Comparison of ENCODE assay signal across 17 cellular contexts in the genomic region with DNA sequence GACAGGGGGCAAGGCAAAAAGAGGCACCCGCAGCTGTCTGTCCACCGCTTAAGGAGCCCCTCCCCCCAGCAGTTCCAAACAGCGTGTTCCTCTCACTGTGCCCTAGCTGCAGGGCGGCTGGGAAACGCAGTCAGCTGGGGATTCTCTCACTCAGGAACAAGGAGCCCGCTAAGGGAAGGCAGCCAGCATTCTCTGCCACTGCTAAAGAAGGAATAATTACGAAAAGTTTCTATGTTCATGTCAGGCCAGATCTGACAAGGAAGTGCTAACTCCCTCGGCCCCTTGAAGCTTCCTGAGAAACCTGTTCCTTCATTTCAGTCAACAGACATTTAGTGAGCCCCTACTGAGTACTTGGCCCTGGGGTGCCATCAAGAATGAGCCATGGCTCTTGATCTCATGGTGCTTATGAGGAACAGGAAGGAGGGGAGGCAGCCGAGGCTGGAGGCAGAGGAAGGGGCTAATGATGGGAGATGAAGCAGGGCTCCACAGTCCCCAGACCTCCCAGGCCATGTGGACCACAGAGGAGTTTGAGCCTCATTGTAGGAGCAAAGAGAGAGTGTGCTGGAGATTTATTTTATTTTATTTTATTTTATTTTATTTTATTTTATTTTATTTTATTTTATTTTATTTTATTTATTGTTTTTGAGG.
DNase-seq lines count a peak whose midpoint lies in the region; ATAC-seq, FAIRE-seq and TF ChIP-seq lines count a peak whose summit lies in the region.
"Had no signal": no experiment of that assay in that cellular context is flagged by ENCODE, and none has a peak within 500 bp of the region (broad histone marks: within the 10 kb centered on the region; RNA-seq: fewer than 3 reads in every experiment).

No MANE protein-coding gene starts in this region.

- peak overlapping the region in 8 of 11 experiments; percentile 14 to 60 (median 46); a peak in 14 of 22 replicates for H3K4me2 ChIP-seq in BLaER1 treated with 17β-estradiol and CSF1 and Interleukin-3, amounts not matched to agents 10 nM and 100 nM

- H3K27ac ChIP-seq in BLaER1 treated with 17β-estradiol and CSF1 and Interleukin-3, amounts not matched to agents 10 nM and 100 nM: no peak overlapping the region
- peak overlapping the region; percentile 1 for H3K27ac ChIP-seq in RWPE2 (ENCODE audit: poor library complexity, severe bottlenecking)
- no peak overlapping the region for H3K27ac ChIP-seq in pancreas
- H3K27ac ChIP-seq: epithelial cell of prostate, skin epidermis had no signal

- no peak overlapping the region for H3K9ac ChIP-seq in BLaER1 treated with 17β-estradiol and CSF1 and Interleukin-3, amounts not matched to agents 10 nM and 100 nM

- FAIRE-seq in pancreas (lab: Jason Lieb, UNC): no peak

- intact Hi-C loops in pancreas (cut with DNase I): no loop called here

- H3K9me3 ChIP-seq in BLaER1 treated with 17β-estradiol and CSF1 and Interleukin-3, amounts not matched to agents 10 nM and 100 nM (replicated peaks in 1 of 11): no peaks in the 10 kb centered on the region
- H3K9me3 ChIP-seq in RWPE2 (ENCODE audit: severe bottlenecking) (no peaks in the 10 kb centered on the region), pancreas (no peaks in the 10 kb centered on the region)

- peak; percentile 79 for DNase-seq in RWPE2 (ENCODE audit: low spot score)
- peak; percentile 22 for DNase-seq in inferior parietal cortex (ENCODE audit: extremely low spot score)
- DNase-seq in pancreas: peak in 4 of 6 donors; percentile 30 to 45 (median 34)
- DNase-seq in amniotic stem cell (lab: John Stamatoyannopoulos, UW): no peak
- DNase-seq in NCI-H2081 treated with DMSO at 0.1 percent for 48 hours (lab: John Stamatoyannopoulos, UW): no peak
- DNase-seq in activated CD4-positive, alpha-beta T cell treated with anti-CD3 and anti-CD28 coated beads, Interleukin-2, amount 50 U/mL, for 48 hours: no peak
- no peak for DNase-seq in activated T-cell treated with anti-CD3 and anti-CD28 coated beads, Interleukin-2, amount 50 U/mL, for 1 hour
- DNase-seq: activated CD4-positive, CD25-positive, alpha-beta regulatory T cell treated with anti-CD3 and anti-CD28 coated beads, Interleukin-2, amount 50 U/mL, for 72 hours; cerebellar nuclear complex; DMS 273 treated with DMSO at 0.1 percent for 48 hours; NCI-H345; stimulated activated naive CD8-positive, alpha-beta T cell treated with anti-CD3 and anti-CD28 coated beads, Interleukin-15, amount 100 ng/mL, for 72 hours; T-cell had no signal

- TF ChIP-seq CTCF in RWPE2 (IDR thresholded peaks at IDR 0.05; ENCODE audit: poor library complexity, severe bottlenecking) (no peak), pancreas (IDR thresholded peaks at IDR 0.05) (no peak)

- no peak overlapping the region for H3K4me3 ChIP-seq in BLaER1 treated with 17β-estradiol and CSF1 and Interleukin-3, amounts not matched to agents 10 nM and 100 nM
- H3K4me3 ChIP-seq in RWPE2 (ENCODE audit: severe bottlenecking) (no peak overlapping the region), pancreas (no peak overlapping the region)
- H3K4me3 ChIP-seq: skin epidermis had no signal

- peaks cover 0 to 39% (median 29%) of the 10 kb centered on the region in 10 experiments; a peak in 16 of 20 replicates for H3K4me1 ChIP-seq in BLaER1 treated with 17β-estradiol and CSF1 and Interleukin-3, amounts not matched to agents 10 nM and 100 nM
- H3K4me1 ChIP-seq in RWPE2 (ENCODE audit: insufficient read depth, poor library complexity, severe bottlenecking) (peaks cover 17% of the 10 kb centered on the region), pancreas (no peaks in the 10 kb centered on the region)

- ATAC-seq in RWPE2 (ENCODE audit: low read depth) (no peak), pancreas (peak; percentile 60 to 80 (median 71))
- ATAC-seq: natural killer cell treated with Interleukin-12 subunit alpha and Interleukin-12 subunit beta and Interleukin-15 and Interleukin-18, amount 100 ng/mL, for 72 hours; stimulated activated naive CD8-positive, alpha-beta T cell treated with anti-CD3 and anti-CD28 coated beads, Interleukin-15, amount 100 ng/mL, for 72 hours; T-cell had no signal

- H3K27me3 ChIP-seq in BLaER1 treated with 17β-estradiol and CSF1 and Interleukin-3, amounts not matched to agents 10 nM and 100 nM: 0 out of 22 replicates have a peak, but pooled peaks cover 0 to 7% (median 0%) of the 10 kb centered on the region in 11 experiments
- H3K27me3 ChIP-seq in RWPE2 (ENCODE audit: insufficient read depth, poor library complexity, severe bottlenecking): no peaks in the 10 kb centered on the region
- H3K27me3 ChIP-seq in pancreas: no peaks in the 10 kb centered on the region

- WGBS in pancreas, 2 donors: 21 to 23% methylated on average over 9 of the region's 9 CpGs

- H4K20me1 ChIP-seq in BLaER1 treated with 17β-estradiol and CSF1 and Interleukin-3, amounts not matched to agents 10 nM and 100 nM: peaks cover 0 to 12% (median 0%) of the 10 kb centered on the region in 11 experiments; a peak in 7 of 22 replicates

- no peaks in the 10 kb centered on the region for H3K36me3 ChIP-seq in BLaER1 treated with 17β-estradiol and CSF1 and Interleukin-3, amounts not matched to agents 10 nM and 100 nM
- no peaks in the 10 kb centered on the region for H3K36me3 ChIP-seq in RWPE2 (ENCODE audit: low read depth)
- no peaks in the 10 kb centered on the region for H3K36me3 ChIP-seq in pancreas

Comparison
In these comparisons a context has a peak if more than half of its experiments do, and no peak if none do; other contexts are left out.
1. DNase-seq: peak in RWPE2 (single experiment), inferior parietal cortex (single experiment) and pancreas (4 of 6); none in amniotic stem cell (single experiment), NCI-H2081 treated with DMSO at 0.1 percent for 48 hours (single experiment), activated CD4-positive, alpha-beta T cell treated with anti-CD3 and anti-CD28 coated beads, Interleukin-2, amount 50 U/mL, for 48 hours (0 of 2) and activated T-cell treated with anti-CD3 and anti-CD28 coated beads, Interleukin-2, amount 50 U/mL, for 1 hour (single experiment).